In the genomic region with DNA sequence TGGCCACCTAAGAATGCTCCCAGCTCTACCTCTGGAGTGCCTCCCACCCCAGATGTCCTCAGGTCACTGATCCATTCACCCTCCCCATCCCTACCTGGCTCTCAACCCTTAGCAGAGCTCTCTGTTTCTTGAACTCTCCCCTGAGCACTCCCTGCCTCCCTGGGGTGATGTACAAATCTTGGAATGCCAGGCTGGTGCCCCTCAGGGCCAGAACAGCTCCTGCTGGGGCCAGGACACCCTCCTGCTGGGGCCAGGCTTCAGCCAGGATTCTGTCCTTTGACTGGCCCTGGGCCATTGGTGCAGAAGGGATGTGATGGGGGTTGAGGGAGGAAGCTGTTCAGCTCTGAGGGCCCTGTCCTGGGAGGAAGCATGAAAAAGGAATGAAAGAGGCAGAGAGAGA, we compare ENCODE assay signal across 21 cellular contexts. TPM values are rescaled to one million over a fixed set of nuclear protein-coding genes. Genes with fewer than 3 reads are reported as not detected.
"Had no signal": no experiment of that assay in that cellular context is flagged by ENCODE, and none has a peak within 500 bp of the region (broad histone marks: within the 10 kb centered on the region; RNA-seq: fewer than 3 reads in every experiment).

No MANE protein-coding gene starts in this region.

- H3K27ac ChIP-seq: breast epithelium, heart left ventricle, right atrium auricular region, testis, transverse colon had no signal

- H3K4me1 ChIP-seq: breast epithelium, right atrium auricular region, testis had no signal

- H3K4me3 Mint-ChIP-seq: activated naive CD4-positive, alpha-beta T cell treated with anti-CD3 and anti-CD28 coated beads for 36 hours; endodermal cell; memory B cell; naive thymus-derived CD8-positive, alpha-beta T cell had no signal

- DNase-seq: activated CD4-positive, alpha-beta T cell treated with anti-CD3 and anti-CD28 coated beads for 4 hours; activated CD4-positive, alpha-beta T cell treated with anti-CD3 and anti-CD28 coated beads, Interleukin-2, amount 50 U/mL, for 4 hours; activated effector memory CD4-positive, alpha-beta T cell treated with anti-CD3 and anti-CD28 coated beads, Interleukin-2, amount 50 U/mL, for 16 hours; activated naive CD4-positive, alpha-beta T cell treated with anti-CD3 and anti-CD28 coated beads for 36 hours; activated T-cell treated with anti-CD3 and anti-CD28 coated beads for 4 hours; amniotic stem cell; central memory CD4-positive, alpha-beta T cell; endodermal cell; foreskin fibroblast; heart left ventricle; naive thymus-derived CD8-positive, alpha-beta T cell; stimulated activated CD4-positive, alpha-beta T cell treated with anti-CD3 and anti-CD28 coated beads, Interleukin-15, amount 100 ng/mL, for 24 hours; stimulated activated CD4-positive, alpha-beta T cell treated with anti-CD3 and anti-CD28 coated beads, Interleukin-2, amount 100 ng/mL, for 24 hours; stimulated activated naive CD4-positive, alpha-beta T cell treated with Interleukin-2 at 50 U/mL for 16 hours; T-helper 1 cell; testis; transverse colon had no signal

- ATAC-seq: esophagus mucosa; heart left ventricle; naive thymus-derived CD8-positive, alpha-beta T cell had no signal

- H3K4me3 ChIP-seq: breast epithelium, heart left ventricle, right atrium auricular region, testis, transverse colon had no signal

- H3K9me3 ChIP-seq: breast epithelium, heart left ventricle, right atrium auricular region, testis, transverse colon had no signal

- H3K36me3 Mint-ChIP-seq: naive thymus-derived CD8-positive, alpha-beta T cell had no signal

- H3K27me3 ChIP-seq: right atrium auricular region, testis had no signal

- H3K36me3 ChIP-seq: breast epithelium, heart left ventricle, right atrium auricular region, transverse colon had no signal

- H3K9me3 Mint-ChIP-seq: activated naive CD4-positive, alpha-beta T cell treated with anti-CD3 and anti-CD28 coated beads for 36 hours; endodermal cell; memory B cell; naive thymus-derived CD8-positive, alpha-beta T cell had no signal

- H3K27ac Mint-ChIP-seq: activated naive CD4-positive, alpha-beta T cell treated with anti-CD3 and anti-CD28 coated beads for 36 hours; endodermal cell; memory B cell had no signal

RNA-seq across cellular contexts. Expression of a gene that starts 30.0 kb away (rescaled TPM):
- polyA plus RNA-seq: naive thymus-derived CD8-positive, alpha-beta T cell had no signal
